8 cellular contexts compared by ENCODE assay signal in genomic region chr10:97889461-97890265, GRCh38. TPM values are rescaled to one million over a fixed set of nuclear protein-coding genes. Genes with fewer than 3 reads are reported as not detected.
DNase-seq lines count a peak whose midpoint lies in the region; ATAC-seq and TF ChIP-seq lines count a peak whose summit lies in the region.

No MANE protein-coding gene starts in this region.

- no peak overlapping the region for H3K27ac Mint-ChIP-seq in stimulated activated memory B cell treated with anti-CD40 and anti-IgM and Interleukin-4, amounts not matched to agents 10 μg/mL and 1 μg/mL and 100 μg/mL, for 72 hours
- H3K27ac Mint-ChIP-seq in natural killer cell, result no peak overlapping the region

- no peak for TF ChIP-seq CTCF in DND-41 (IDR thresholded peaks at IDR 0.05; ENCODE audit: borderline replicate concordance, extremely low read depth, low read length, poor library complexity, severe bottlenecking)
- TF ChIP-seq CTCF in brain microvascular endothelial cell (IDR thresholded peaks at IDR 0.05; ENCODE audit: low read depth, low read length, missing control alignments), result no peak
- TF ChIP-seq CTCF in lung (IDR thresholded peaks at IDR 0.05; ENCODE audit: control extremely low read depth, extremely low read depth), result no peak
- no peak for TF ChIP-seq CTCF in natural killer cell (IDR thresholded peaks at IDR 0.05)

- H3K27me3 Mint-ChIP-seq in stimulated activated memory B cell treated with anti-CD40 and anti-IgM and Interleukin-4, amounts not matched to agents 10 μg/mL and 1 μg/mL and 100 μg/mL, for 72 hours, result peaks cover 24% of the 10 kb centered on the region
- peaks cover 10 to 15% of the 10 kb centered on the region in 2 donors for H3K27me3 Mint-ChIP-seq in natural killer cell (ENCODE audit: low read depth in 2 of 2)

- no peaks in the 10 kb centered on the region for H4K20me1 ChIP-seq in DND-41 (ENCODE audit: insufficient read depth, low read length)

- H3K4me2 ChIP-seq in DND-41 (ENCODE audit: insufficient read depth, low read length), result no peak overlapping the region

- H2AFZ ChIP-seq in DND-41 (ENCODE audit: low read depth, low read length), result no peak overlapping the region

- H3K4me1 Mint-ChIP-seq in stimulated activated memory B cell treated with anti-CD40 and anti-IgM and Interleukin-4, amounts not matched to agents 10 μg/mL and 1 μg/mL and 100 μg/mL, for 72 hours, result no peaks in the 10 kb centered on the region
- peaks cover 0 to 4% of the 10 kb centered on the region in 2 donors for H3K4me1 Mint-ChIP-seq in natural killer cell

- ATAC-seq in DND-41 (ENCODE audit: insufficient read depth, low read depth) (peak; percentile 37; the same call in 1 of the 3 replicates), lung (ENCODE audit: insufficient read depth, low FRiP score) (peak; percentile 28), GM19351 (IDR thresholded peaks at IDR 0.05; ENCODE audit: unreplicated experiment) (no peak), GM21825 (IDR thresholded peaks at IDR 0.05; ENCODE audit: unreplicated experiment) (no peak), natural killer cell (no peak)
- no peak for ATAC-seq in stimulated activated memory B cell treated with anti-CD40 and anti-IgM and Interleukin-4, amounts not matched to agents 10 μg/mL and 1 μg/mL and 100 μg/mL, for 72 hours

- no peak overlapping the region for H3K4me3 ChIP-seq in DND-41 (ENCODE audit: low read depth in 1 of 2, low read length in 2 of 2)
- no peak overlapping the region for H3K4me3 ChIP-seq in brain microvascular endothelial cell (ENCODE audit: low read depth, low read length)
- H3K4me3 ChIP-seq in lung, result no peak overlapping the region

- H3K27ac ChIP-seq in DND-41 (ENCODE audit: low read length) (no peak overlapping the region), brain microvascular endothelial cell (peak overlapping the region; percentile 40), lung (ENCODE audit: low read depth in 1 of 2, low read length in 1 of 2) (peak overlapping the region in 1 of 2 donors; percentile 93)

- H3K9me3 ChIP-seq in DND-41 (ENCODE audit: insufficient read depth, low read length, severe bottlenecking), result no peaks in the 10 kb centered on the region
- no peaks in the 10 kb centered on the region for H3K9me3 ChIP-seq in lung (ENCODE audit: control insufficient read depth in 2 of 2, insufficient read depth in 1 of 2, low read length in 1 of 2)

- H3K36me3 ChIP-seq in DND-41 (ENCODE audit: insufficient read depth, low read length) (no peaks in the 10 kb centered on the region), brain microvascular endothelial cell (replicated peaks) (no peaks in the 10 kb centered on the region), lung (ENCODE audit: control insufficient read depth in 2 of 2, insufficient read depth in 2 of 2, low read length in 2 of 2) (no peaks in the 10 kb centered on the region)

- no peaks in the 10 kb centered on the region for H3K9me3 Mint-ChIP-seq in stimulated activated memory B cell treated with anti-CD40 and anti-IgM and Interleukin-4, amounts not matched to agents 10 μg/mL and 1 μg/mL and 100 μg/mL, for 72 hours
- no peaks in the 10 kb centered on the region for H3K9me3 Mint-ChIP-seq in natural killer cell

- intact Hi-C loops in natural killer cell (cut with micrococcal nuclease), result no loop called here

- 48 to 55% methylated on average over 18 of the region's 18 CpGs for WGBS in lung, 2 donors

- peak; percentile 28 for DNase-seq in DND-41
- peak; percentile 71 to 86 (median 85) for DNase-seq in NCI-H1417 (lab: John Stamatoyannopoulos, UW)
- DNase-seq in brain microvascular endothelial cell, result peak; percentile 67
- DNase-seq in lung (ENCODE audit: low spot score), result peak; percentile 70
- no peak for DNase-seq in natural killer cell

- no peak overlapping the region for H3K9ac ChIP-seq in DND-41 (ENCODE audit: low read depth, low read length)

- H3K4me3 Mint-ChIP-seq in stimulated activated memory B cell treated with anti-CD40 and anti-IgM and Interleukin-4, amounts not matched to agents 10 μg/mL and 1 μg/mL and 100 μg/mL, for 72 hours, result no peak overlapping the region
- no peak overlapping the region for H3K4me3 Mint-ChIP-seq in natural killer cell

- H3K27me3 ChIP-seq in DND-41 (ENCODE audit: insufficient read depth, low read length, poor library complexity) (peaks cover 4% of the 10 kb centered on the region), brain microvascular endothelial cell (replicated peaks) (peaks cover 3% of the 10 kb centered on the region), lung (ENCODE audit: control insufficient read depth, insufficient read depth) (no peaks in the 10 kb centered on the region)

- no peaks in the 10 kb centered on the region for H3K36me3 Mint-ChIP-seq in stimulated activated memory B cell treated with anti-CD40 and anti-IgM and Interleukin-4, amounts not matched to agents 10 μg/mL and 1 μg/mL and 100 μg/mL, for 72 hours
- no peaks in the 10 kb centered on the region for H3K36me3 Mint-ChIP-seq in natural killer cell

- H3K79me2 ChIP-seq in DND-41 (ENCODE audit: insufficient read depth, low read length), result no peaks in the 10 kb centered on the region

- no peaks in the 10 kb centered on the region; the same call in 1 of the 2 replicates for H3K4me1 ChIP-seq in DND-41 (ENCODE audit: insufficient read depth, low read length)
- H3K4me1 ChIP-seq in lung (ENCODE audit: control insufficient read depth in 2 of 2, insufficient read depth in 2 of 2, low read length in 2 of 2), result peaks cover 0 to 9% of the 10 kb centered on the region in 2 donors

- in situ Hi-C loops in brain microvascular endothelial cell (cut with HindIII; ENCODE audit: low pct_ligation_motif_present, low sequenced_read_pairs), result no loop called here

RNA-seq across cellular contexts. Expression of gene GOLGA7B, which starts 40.0 kb away (rescaled TPM):
- total RNA-seq in lung, result 1 to 10 TPM in 1 of 2 donors, under 1 TPM in 1; 0.23 to 1.0 TPM
- 1 to 10 TPM in 1 of 2 donors, under 1 TPM in 1; 0.47 to 1.2 TPM for polyA plus RNA-seq in lung
- total RNA-seq in natural killer cell, result 1 to 10 TPM; 4.1 to 4.6 (median 4.1) TPM

Comparison
In these comparisons a context has a peak if more than half of its experiments do, and no peak if none do; other contexts are left out.
1. ATAC-seq: peak in DND-41 (single experiment) and lung (single experiment); none in GM19351 (single experiment), stimulated activated memory B cell treated with anti-CD40 and anti-IgM and Interleukin-4, amounts not matched to agents 10 μg/mL and 1 μg/mL and 100 μg/mL, for 72 hours (single experiment), GM21825 (single experiment) and natural killer cell (0 of 3).